Comparison of ENCODE assay signal across 1 cellular context in the genomic region with DNA sequence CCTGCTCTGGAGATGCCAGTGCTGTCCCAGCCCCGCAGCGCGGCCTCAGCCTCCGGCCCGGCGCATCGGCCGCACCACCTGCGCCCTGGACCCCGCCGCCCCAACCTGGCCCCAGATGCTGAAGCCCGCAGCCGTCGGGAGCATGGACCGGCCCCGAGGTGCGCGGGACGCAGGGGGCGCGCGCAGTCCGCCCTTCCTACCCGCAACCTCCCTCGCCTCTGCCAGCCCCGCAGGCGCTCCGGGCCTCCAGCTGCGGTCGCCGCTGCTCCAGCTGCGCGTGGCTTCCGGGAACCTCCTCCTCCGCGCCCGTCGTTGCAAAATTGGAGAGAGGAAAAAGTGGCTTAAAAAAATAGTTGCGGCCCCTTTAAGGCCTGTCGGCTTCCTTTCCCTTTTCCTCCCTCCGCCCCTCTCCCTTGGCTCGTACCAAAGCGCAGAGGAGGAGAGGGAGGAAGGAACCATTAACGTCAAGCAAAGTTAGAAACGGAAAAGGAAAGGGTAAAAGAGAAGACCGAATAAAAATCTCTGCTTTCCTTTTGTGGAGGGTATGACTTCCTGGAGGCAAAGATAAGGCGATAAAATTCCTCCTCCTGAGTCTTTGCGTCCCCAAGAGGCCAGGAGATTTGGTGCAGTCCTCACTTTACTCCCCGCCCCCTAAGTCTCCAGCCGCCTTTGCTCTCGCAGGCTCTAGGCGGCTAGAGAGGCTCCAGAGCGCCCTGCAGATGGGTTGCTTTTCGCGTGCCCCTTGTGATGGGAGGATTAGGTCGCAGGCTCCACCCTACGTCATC.
TF ChIP-seq lines count a peak whose summit lies in the region.

A gene with protein sequence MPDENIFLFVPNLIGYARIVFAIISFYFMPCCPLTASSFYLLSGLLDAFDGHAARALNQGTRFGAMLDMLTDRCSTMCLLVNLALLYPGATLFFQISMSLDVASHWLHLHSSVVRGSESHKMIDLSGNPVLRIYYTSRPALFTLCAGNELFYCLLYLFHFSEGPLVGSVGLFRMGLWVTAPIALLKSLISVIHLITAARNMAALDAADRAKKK (minus strand): TSS at position 343 of the 785 bp plus-strand sequence. CDS start 369 bp downstream, outside the sequence.

TF ChIP-seq in GM12878, 131 proteins besides CTCF, POLR2A, EP300 and RAD21 (continued from another document):
- TF ChIP-seq, protein P1, sequence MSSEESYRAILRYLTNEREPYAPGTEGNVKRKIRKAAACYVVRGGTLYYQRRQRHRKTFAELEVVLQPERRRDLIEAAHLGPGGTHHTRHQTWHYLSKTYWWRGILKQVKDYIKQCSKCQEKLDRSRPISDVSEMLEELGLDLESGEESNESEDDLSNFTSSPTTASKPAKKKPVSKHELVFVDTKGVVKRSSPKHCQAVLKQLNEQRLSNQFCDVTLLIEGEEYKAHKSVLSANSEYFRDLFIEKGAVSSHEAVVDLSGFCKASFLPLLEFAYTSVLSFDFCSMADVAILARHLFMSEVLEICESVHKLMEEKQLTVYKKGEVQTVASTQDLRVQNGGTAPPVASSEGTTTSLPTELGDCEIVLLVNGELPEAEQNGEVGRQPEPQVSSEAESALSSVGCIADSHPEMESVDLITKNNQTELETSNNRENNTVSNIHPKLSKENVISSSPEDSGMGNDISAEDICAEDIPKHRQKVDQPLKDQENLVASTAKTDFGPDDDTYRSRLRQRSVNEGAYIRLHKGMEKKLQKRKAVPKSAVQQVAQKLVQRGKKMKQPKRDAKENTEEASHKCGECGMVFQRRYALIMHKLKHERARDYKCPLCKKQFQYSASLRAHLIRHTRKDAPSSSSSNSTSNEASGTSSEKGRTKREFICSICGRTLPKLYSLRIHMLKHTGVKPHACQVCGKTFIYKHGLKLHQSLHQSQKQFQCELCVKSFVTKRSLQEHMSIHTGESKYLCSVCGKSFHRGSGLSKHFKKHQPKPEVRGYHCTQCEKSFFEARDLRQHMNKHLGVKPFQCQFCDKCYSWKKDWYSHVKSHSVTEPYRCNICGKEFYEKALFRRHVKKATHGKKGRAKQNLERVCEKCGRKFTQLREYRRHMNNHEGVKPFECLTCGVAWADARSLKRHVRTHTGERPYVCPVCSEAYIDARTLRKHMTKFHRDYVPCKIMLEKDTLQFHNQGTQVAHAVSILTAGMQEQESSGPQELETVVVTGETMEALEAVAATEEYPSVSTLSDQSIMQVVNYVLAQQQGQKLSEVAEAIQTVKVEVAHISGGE (CRISPR knock-in tag; IDR thresholded peaks at IDR 0.05): no peak
- TF ChIP-seq SMAD1 (IDR thresholded peaks at IDR 0.05; ENCODE audit: low read depth, partially characterized antibody): no peak
- TF ChIP-seq MXI1 (IDR thresholded peaks at IDR 0.05; ENCODE audit: low read depth, low read length): peak; percentile 77
- no peak for TF ChIP-seq RFX5 (IDR thresholded peaks at IDR 0.05; ENCODE audit: low read depth, low read length)
- TF ChIP-seq, protein P2, sequence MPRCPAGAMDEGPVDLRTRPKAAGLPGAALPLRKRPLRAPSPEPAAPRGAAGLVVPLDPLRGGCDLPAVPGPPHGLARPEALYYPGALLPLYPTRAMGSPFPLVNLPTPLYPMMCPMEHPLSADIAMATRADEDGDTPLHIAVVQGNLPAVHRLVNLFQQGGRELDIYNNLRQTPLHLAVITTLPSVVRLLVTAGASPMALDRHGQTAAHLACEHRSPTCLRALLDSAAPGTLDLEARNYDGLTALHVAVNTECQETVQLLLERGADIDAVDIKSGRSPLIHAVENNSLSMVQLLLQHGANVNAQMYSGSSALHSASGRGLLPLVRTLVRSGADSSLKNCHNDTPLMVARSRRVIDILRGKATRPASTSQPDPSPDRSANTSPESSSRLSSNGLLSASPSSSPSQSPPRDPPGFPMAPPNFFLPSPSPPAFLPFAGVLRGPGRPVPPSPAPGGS (IDR thresholded peaks at IDR 0.05; ENCODE audit: borderline replicate concordance, insufficient read depth, low read depth, low read length, poor library complexity, severe bottlenecking): no peak
- 0 out of 2 replicates have a peak, but pooled peaks have one; percentile 36 for TF ChIP-seq ASH2L (IDR thresholded peaks at IDR 0.05; ENCODE audit: borderline replicate concordance, low read depth)
- TF ChIP-seq IKZF1 (conservative IDR thresholded peaks at IDR 0.05): peak; percentile 87
- TF ChIP-seq STAT1 (conservative IDR thresholded peaks at IDR 0.05): peak; percentile 94; the same call in 1 of the 2 replicates
- no peak for TF ChIP-seq WRNIP1 (IDR thresholded peaks at IDR 0.05; ENCODE audit: borderline replicate concordance, low read depth, low read length)
- TF ChIP-seq FOS (IDR thresholded peaks at IDR 0.05; ENCODE audit: borderline replicate concordance, extremely low read depth, insufficient read length): no peak
- TF ChIP-seq CREM (IDR thresholded peaks at IDR 0.05; ENCODE audit: low read depth): peak; percentile 94
- TF ChIP-seq EED (IDR thresholded peaks at IDR 0.05; ENCODE audit: low read depth): peak; percentile 16; the same call in 1 of the 2 replicates
- no peak for TF ChIP-seq CHD4 (IDR thresholded peaks at IDR 0.05)
- TF ChIP-seq ZZZ3 (IDR thresholded peaks at IDR 0.05; ENCODE audit: control insufficient read depth, insufficient read length, low read depth): no peak
- TF ChIP-seq, protein P3, sequence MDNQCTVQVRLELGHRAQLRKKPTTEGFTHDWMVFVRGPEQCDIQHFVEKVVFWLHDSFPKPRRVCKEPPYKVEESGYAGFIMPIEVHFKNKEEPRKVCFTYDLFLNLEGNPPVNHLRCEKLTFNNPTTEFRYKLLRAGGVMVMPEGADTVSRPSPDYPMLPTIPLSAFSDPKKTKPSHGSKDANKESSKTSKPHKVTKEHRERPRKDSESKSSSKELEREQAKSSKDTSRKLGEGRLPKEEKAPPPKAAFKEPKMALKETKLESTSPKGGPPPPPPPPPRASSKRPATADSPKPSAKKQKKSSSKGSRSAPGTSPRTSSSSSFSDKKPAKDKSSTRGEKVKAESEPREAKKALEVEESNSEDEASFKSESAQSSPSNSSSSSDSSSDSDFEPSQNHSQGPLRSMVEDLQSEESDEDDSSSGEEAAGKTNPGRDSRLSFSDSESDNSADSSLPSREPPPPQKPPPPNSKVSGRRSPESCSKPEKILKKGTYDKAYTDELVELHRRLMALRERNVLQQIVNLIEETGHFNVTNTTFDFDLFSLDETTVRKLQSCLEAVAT (IDR thresholded peaks at IDR 0.05): peak; percentile 91
- TF ChIP-seq, protein P4, sequence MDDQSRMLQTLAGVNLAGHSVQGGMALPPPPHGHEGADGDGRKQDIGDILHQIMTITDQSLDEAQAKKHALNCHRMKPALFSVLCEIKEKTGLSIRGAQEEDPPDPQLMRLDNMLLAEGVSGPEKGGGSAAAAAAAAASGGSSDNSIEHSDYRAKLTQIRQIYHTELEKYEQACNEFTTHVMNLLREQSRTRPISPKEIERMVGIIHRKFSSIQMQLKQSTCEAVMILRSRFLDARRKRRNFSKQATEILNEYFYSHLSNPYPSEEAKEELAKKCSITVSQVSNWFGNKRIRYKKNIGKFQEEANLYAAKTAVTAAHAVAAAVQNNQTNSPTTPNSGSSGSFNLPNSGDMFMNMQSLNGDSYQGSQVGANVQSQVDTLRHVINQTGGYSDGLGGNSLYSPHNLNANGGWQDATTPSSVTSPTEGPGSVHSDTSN (IDR thresholded peaks at IDR 0.05; ENCODE audit: insufficient replicate concordance, low read depth, low read length): no peak
- TF ChIP-seq, protein P5, sequence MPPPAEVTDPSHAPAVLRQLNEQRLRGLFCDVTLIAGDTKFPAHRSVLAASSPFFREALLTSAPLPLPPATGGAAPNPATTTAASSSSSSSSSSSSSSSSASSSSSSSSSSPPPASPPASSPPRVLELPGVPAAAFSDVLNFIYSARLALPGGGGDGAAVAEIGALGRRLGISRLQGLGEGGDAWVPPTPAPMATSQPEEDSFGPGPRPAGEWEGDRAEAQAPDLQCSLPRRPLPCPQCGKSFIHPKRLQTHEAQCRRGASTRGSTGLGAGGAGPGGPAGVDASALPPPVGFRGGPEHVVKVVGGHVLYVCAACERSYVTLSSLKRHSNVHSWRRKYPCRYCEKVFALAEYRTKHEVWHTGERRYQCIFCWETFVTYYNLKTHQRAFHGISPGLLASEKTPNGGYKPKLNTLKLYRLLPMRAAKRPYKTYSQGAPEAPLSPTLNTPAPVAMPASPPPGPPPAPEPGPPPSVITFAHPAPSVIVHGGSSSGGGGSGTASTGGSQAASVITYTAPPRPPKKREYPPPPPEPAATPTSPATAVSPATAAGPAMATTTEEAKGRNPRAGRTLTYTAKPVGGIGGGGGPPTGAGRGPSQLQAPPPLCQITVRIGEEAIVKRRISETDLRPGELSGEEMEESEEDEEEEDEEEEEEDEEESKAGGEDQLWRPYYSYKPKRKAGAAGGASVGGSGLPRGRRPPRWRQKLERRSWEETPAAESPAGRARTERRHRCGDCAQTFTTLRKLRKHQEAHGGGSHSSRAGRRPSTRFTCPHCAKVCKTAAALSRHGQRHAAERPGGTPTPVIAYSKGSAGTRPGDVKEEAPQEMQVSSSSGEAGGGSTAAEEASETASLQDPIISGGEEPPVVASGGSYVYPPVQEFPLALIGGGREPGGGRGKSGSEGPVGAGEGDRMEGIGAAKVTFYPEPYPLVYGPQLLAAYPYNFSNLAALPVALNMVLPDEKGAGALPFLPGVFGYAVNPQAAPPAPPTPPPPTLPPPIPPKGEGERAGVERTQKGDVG (CRISPR knock-in tag; IDR thresholded peaks at IDR 0.05): no peak
